In the genomic region with DNA sequence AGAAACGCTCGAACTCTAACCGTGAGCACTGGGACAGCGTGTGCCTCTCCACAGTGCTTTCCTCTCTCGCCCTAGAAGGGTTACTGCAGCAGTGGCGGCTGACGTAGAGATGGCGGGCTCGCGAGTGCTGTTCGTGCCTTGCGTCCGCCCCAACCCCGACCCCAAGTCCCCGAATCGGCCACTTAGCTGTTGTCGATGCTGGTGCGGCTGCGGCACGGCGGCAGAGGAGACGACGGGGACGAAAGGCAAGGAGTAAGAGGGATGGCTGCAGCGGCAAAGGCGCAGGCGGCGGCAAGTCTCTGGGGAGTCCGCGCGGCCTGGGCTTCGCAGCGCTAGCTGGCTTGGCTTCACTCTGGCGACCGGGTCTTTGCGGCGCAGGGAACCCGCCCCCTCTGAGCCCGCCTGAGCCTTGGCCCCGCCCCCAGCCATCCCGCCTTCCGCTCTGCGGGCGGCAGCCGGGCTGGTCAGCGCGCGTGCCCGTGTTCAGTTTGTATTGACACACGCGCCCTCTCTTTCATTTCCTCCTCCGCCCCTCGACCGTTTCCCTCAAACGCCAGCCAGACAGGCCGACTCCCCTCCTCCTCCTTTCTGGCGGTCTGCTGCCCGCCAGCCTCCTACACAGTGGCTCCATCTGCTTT, we compare ENCODE assay signal across 8 cellular contexts.
DNase-seq lines count a peak whose midpoint lies in the region; ATAC-seq and TF ChIP-seq lines count a peak whose summit lies in the region.

A gene (minus strand): TSS at position 354 of the 638 bp plus-strand sequence. CDS start 513 bp downstream, outside the sequence.

- TF ChIP-seq CTCF in coronary artery (IDR thresholded peaks at IDR 0.05) = no peak

- ATAC-seq in GM19043 (IDR thresholded peaks at IDR 0.05; ENCODE audit: low read depth, unreplicated experiment) = peak; percentile 83
- ATAC-seq in HG03354 (IDR thresholded peaks at IDR 0.05; ENCODE audit: poor library complexity, severe bottlenecking, unreplicated experiment) = peak; percentile 92

- H3K4me3 ChIP-seq in coronary artery = peak within 1 kb of the TSS; percentile 83

- peak; percentile 90 for DNase-seq in Ammon's horn (ENCODE audit: low spot score)
- peak; percentile 81 for DNase-seq in NCI-H510A (lab: John Stamatoyannopoulos, UW)
- DNase-seq in activated CD4-positive, alpha-beta T cell treated with anti-CD3 and anti-CD28 coated beads for 4 hours = peak; percentile 44 to 53
- DNase-seq in coronary artery (ENCODE audit: low spot score) = peak; percentile 87
- DNase-seq in left kidney (ENCODE audit: low read depth, low spot score) = peak; percentile 96
- DNase-seq in stimulated activated CD4-positive, alpha-beta T cell treated with anti-CD3 and anti-CD28 coated beads, Interleukin-2, amount 100 ng/mL, for 24 hours = peak; percentile 59 to 79

- peak within 1 kb of the TSS; percentile 54 to 87 for H3K27ac ChIP-seq in coronary artery

Comparison
In these comparisons a context has a peak if more than half of its experiments do, and no peak if none do; other contexts are left out.
1. Peak in every context shown above with its lines: DNase-seq, ATAC-seq, H3K4me3 ChIP-seq and H3K27ac ChIP-seq.